Comparison of ENCODE assay signal across 15 cellular contexts in genomic region chr4:153159016-153159415, GRCh38. TPM values are rescaled to one million over a fixed set of nuclear protein-coding genes. Genes with fewer than 3 reads are reported as not detected.
DNase-seq lines count a peak whose midpoint lies in the region; ATAC-seq and TF ChIP-seq lines count a peak whose summit lies in the region.
"Had no signal": no experiment of that assay in that cellular context is flagged by ENCODE, and none has a peak within 500 bp of the region (broad histone marks: within the 10 kb centered on the region; RNA-seq: fewer than 3 reads in every experiment).

No MANE protein-coding gene starts in this region.

- no TSS peak for BruUV-seq in PC-9 (replicated peaks; lab: Mats Ljungman, UMichigan)

- no peaks in the 10 kb centered on the region for H3K9me2 ChIP-seq in PC-9 (ENCODE audit: insufficient read depth)

- DNase-seq in PC-9 (no peak), glutamatergic neuron (no peak), posterior vena cava (ENCODE audit: low spot score) (no peak), RWPE1 (ENCODE audit: low spot score) (no peak)
- no peak for DNase-seq in CD8-positive, alpha-beta memory T cell
- DNase-seq: Calu3; effector memory CD8-positive, alpha-beta T cell; NCI-H1417 treated with DMSO at 0.1 percent for 48 hours; NCI-H524; WERI-Rb-1 had no signal

- POLR2A ChIA-PET in PC-9 (lab: Charles Lee; ENCODE audit: unreplicated experiment) (no interaction called here), RWPE1 (lab: Yijun Ruan, JAX; ENCODE audit: low non-redundant PET) (no interaction called here)
- POLR2A ChIA-PET in CD8-positive, alpha-beta memory T cell (lab: Charles Lee): no interaction called here

- no peaks in the 10 kb centered on the region for H3K27me3 ChIP-seq in PC-9 (ENCODE audit: insufficient read depth, low read depth)
- no peaks in the 10 kb centered on the region for H3K27me3 ChIP-seq in CD8-positive, alpha-beta memory T cell (ENCODE audit: insufficient read depth, low read length, poor library complexity, severe bottlenecking)

- H3K4me1 ChIP-seq in PC-9 (replicated peaks; ENCODE audit: insufficient read depth): 0 out of 2 replicates have a peak, but pooled peaks cover 13% of the 10 kb centered on the region
- peaks cover 7% of the 10 kb centered on the region for H3K4me1 ChIP-seq in CD8-positive, alpha-beta memory T cell (ENCODE audit: insufficient read depth, low read length)

- H3K4me3 Mint-ChIP-seq in glutamatergic neuron (ENCODE audit: unreplicated experiment): no peak overlapping the region
- no peak overlapping the region for H3K4me3 Mint-ChIP-seq in CD8-positive, alpha-beta memory T cell
- H3K4me3 Mint-ChIP-seq: effector memory CD8-positive, alpha-beta T cell had no signal

- H3K9me3 Mint-ChIP-seq in glutamatergic neuron (ENCODE audit: unreplicated experiment): peaks cover 14% of the 10 kb centered on the region
- no peaks in the 10 kb centered on the region for H3K9me3 Mint-ChIP-seq in CD8-positive, alpha-beta memory T cell
- H3K9me3 Mint-ChIP-seq: effector memory CD8-positive, alpha-beta T cell had no signal

- no peaks in the 10 kb centered on the region for H3K9me3 ChIP-seq in PC-9 (ENCODE audit: insufficient read depth, low read depth)
- H3K9me3 ChIP-seq in CD8-positive, alpha-beta memory T cell (ENCODE audit: low read length): no peaks in the 10 kb centered on the region

- H2AFZ ChIP-seq in PC-9: no peak overlapping the region

- no peaks in the 10 kb centered on the region for H3K79me2 ChIP-seq in PC-9 (ENCODE audit: low read depth)

- H3K27me3 Mint-ChIP-seq in glutamatergic neuron (ENCODE audit: unreplicated experiment): peaks cover 8% of the 10 kb centered on the region
- H3K27me3 Mint-ChIP-seq in CD8-positive, alpha-beta memory T cell: peaks cover 13 to 54% of the 10 kb centered on the region in 2 donors

- no peaks in the 10 kb centered on the region for H3K36me3 Mint-ChIP-seq in glutamatergic neuron (ENCODE audit: unreplicated experiment)
- no peaks in the 10 kb centered on the region for H3K36me3 Mint-ChIP-seq in CD8-positive, alpha-beta memory T cell

- H3K4me3 ChIP-seq in PC-9: no peak overlapping the region
- H3K4me3 ChIP-seq in CD8-positive, alpha-beta memory T cell (ENCODE audit: low read length): no peak overlapping the region
- H3K4me3 ChIP-seq: skin epidermis had no signal

- no peaks in the 10 kb centered on the region for H3K36me3 ChIP-seq in PC-9 (ENCODE audit: low read depth)
- no peaks in the 10 kb centered on the region for H3K36me3 ChIP-seq in CD8-positive, alpha-beta memory T cell (ENCODE audit: insufficient read depth, low read length)
- H3K36me3 ChIP-seq: WERI-Rb-1 had no signal

- intact Hi-C loops in PC-9 (cut with micrococcal nuclease; ENCODE audit: unreplicated experiment): no loop called here
- intact Hi-C loops in posterior vena cava (cut with DNase I): no loop called here

- H3K4me2 ChIP-seq in PC-9: no peak overlapping the region

- H3K27ac ChIP-seq in C4-2B: no peak overlapping the region
- H3K27ac ChIP-seq in PC-9: no peak overlapping the region
- no peak overlapping the region for H3K27ac ChIP-seq in CD8-positive, alpha-beta memory T cell (ENCODE audit: low read depth, low read length)
- H3K27ac ChIP-seq in RWPE1: no peak overlapping the region
- H3K27ac ChIP-seq: skin epidermis, WERI-Rb-1 had no signal

- H4K20me1 ChIP-seq in PC-9 (ENCODE audit: insufficient read depth): no peaks in the 10 kb centered on the region

- peaks cover 2% of the 10 kb centered on the region; the same call in 1 of the 2 replicates for H3F3A ChIP-seq in PC-9 (ENCODE audit: insufficient read depth, low read depth)

- peaks cover 21% of the 10 kb centered on the region for H3K4me1 Mint-ChIP-seq in glutamatergic neuron (ENCODE audit: low read depth, unreplicated experiment)
- peaks cover 0 to 9% (median 5%) of the 10 kb centered on the region in 3 donors for H3K4me1 Mint-ChIP-seq in CD8-positive, alpha-beta memory T cell

- peak; percentile 37 for ATAC-seq in GM18519 (IDR thresholded peaks at IDR 0.05; ENCODE audit: low FRiP score, unreplicated experiment)
- ATAC-seq in GM19328 (IDR thresholded peaks at IDR 0.05; ENCODE audit: unreplicated experiment): no peak
- ATAC-seq: effector memory CD8-positive, alpha-beta T cell; left lobe of liver had no signal

- CTCF ChIA-PET in PC-9 (lab: Charles Lee) (interaction anchor here (0.7 kb wide), 1 partner anchor 45 kb away, joined by 3 read pairs; the partner anchor contains the start of gene TRIM2), RWPE1 (lab: Yijun Ruan, JAX) (interaction anchor here (0.6 to 1.1 kb wide), 4 partner anchors 11 to 46 kb away, joined by 3 to 6 read pairs (median 4); no protein-coding TSS in a partner anchor)
- CTCF ChIA-PET in CD8-positive, alpha-beta memory T cell (lab: Charles Lee): interaction anchor here (1.4 kb wide), 1 partner anchor 74 kb away, joined by 3 read pairs; no protein-coding TSS in a partner anchor

- no peak overlapping the region for H3K27ac Mint-ChIP-seq in glutamatergic neuron (ENCODE audit: unreplicated experiment)
- H3K27ac Mint-ChIP-seq in CD8-positive, alpha-beta memory T cell: no peak overlapping the region
- H3K27ac Mint-ChIP-seq: effector memory CD8-positive, alpha-beta T cell had no signal

- peak; percentile 15; the same call in 1 of the 2 replicates for TF ChIP-seq CTCF in C4-2B (conservative IDR thresholded peaks at IDR 0.05)
- 0 out of 2 replicates have a peak, but pooled peaks have one; percentile 22 for TF ChIP-seq CTCF in PC-9 (conservative IDR thresholded peaks at IDR 0.05)
- peak; percentile 20 for TF ChIP-seq CTCF in glutamatergic neuron (IDR thresholded peaks at IDR 0.05; ENCODE audit: partially characterized antibody, unreplicated experiment)
- TF ChIP-seq CTCF in RWPE1 (conservative IDR thresholded peaks at IDR 0.05; ENCODE audit: low read depth): no peak

RNA-seq across cellular contexts. Expression of gene TRIM2, which starts 45.2 kb away (rescaled TPM):
- total RNA-seq in PC-9 (2021): 56.0 and 87.0 TPM in 2 replicates
- total RNA-seq in glutamatergic neuron (ENCODE audit: unreplicated experiment): 120 TPM
- total RNA-seq in CD8-positive, alpha-beta memory T cell: under 1 TPM; 0.24 to 0.29 TPM
- polyA plus RNA-seq in CD8-positive, alpha-beta memory T cell: 1.5 TPM
- total RNA-seq in posterior vena cava: 10 to 100 TPM; 28.2 to 29.1 TPM

Comparison
In these comparisons a context has a peak if more than half of its experiments do, and no peak if none do; other contexts are left out.
1. RNA of gene TRIM2, which starts 45.2 kb away (total RNA-seq): 120 TPM in glutamatergic neuron (single experiment), 56.0 to 87.0 TPM in PC-9 and 28.2 to 29.1 TPM in posterior vena cava; 0.24 to 0.29 TPM in CD8-positive, alpha-beta memory T cell; every median in the first group is over 10 times any median in the second.